Comparison of ENCODE assay signal across 13 cellular contexts in genomic region chr7:44063547-44063893, GRCh38. TPM values are rescaled to one million over a fixed set of nuclear protein-coding genes. Genes with fewer than 3 reads are reported as not detected.
A peak's percentile ranks its signal among the peaks of the same experiment; 100 is the strongest.
DNase-seq lines count a peak whose midpoint lies in the region; ATAC-seq and TF ChIP-seq lines count a peak whose summit lies in the region.
"Had no signal": no experiment of that assay in that cellular context is flagged by ENCODE, and none has a peak within 500 bp of the region (broad histone marks: within the 10 kb centered on the region; RNA-seq: fewer than 3 reads in every experiment).

No MANE protein-coding gene starts in this region.

- TF ChIP-seq CTCF in C4-2B (conservative IDR thresholded peaks at IDR 0.05) (no peak), activated B cell treated with CpG ODN at 0.5 μM for 24 hours (IDR thresholded peaks at IDR 0.05) (no peak), lower lobe of right lung (IDR thresholded peaks at IDR 0.05) (no peak)

- H3K9me3 ChIP-seq in lower lobe of right lung = no peaks in the 10 kb centered on the region

- peak overlapping the region; percentile 35 for H3K27ac Mint-ChIP-seq in activated B cell treated with CpG ODN at 0.5 μM for 24 hours
- H3K27ac Mint-ChIP-seq in activated T-helper 2 cell treated with anti-CD3 and anti-CD28 coated beads, Interferon-gamma antibody, Interleukin-2, Interleukin-4, amounts not matched to agents 10 μg/mL and 5 μg/mL and 100 μg/mL, durations not matched to agents 14 hours and 24 hours and 36 hours = no peak overlapping the region
- H3K27ac Mint-ChIP-seq: activated T-helper 17 cell treated with anti-CD3 and anti-CD28 coated beads, Interleukin-2, amount 50 U/mL, for 72 hours; T-helper 2 cell treated with Interferon-gamma antibody and Interleukin-4, amounts not matched to agents 5 μg/mL and 100 μg/mL, for 36 hours had no signal

- no peaks in the 10 kb centered on the region for H3K27me3 ChIP-seq in lower lobe of right lung (ENCODE audit: low read depth)

- H3K4me3 Mint-ChIP-seq in activated B cell treated with CpG ODN at 0.5 μM for 24 hours = no peak overlapping the region
- no peak overlapping the region for H3K4me3 Mint-ChIP-seq in activated T-helper 2 cell treated with anti-CD3 and anti-CD28 coated beads, Interferon-gamma antibody, Interleukin-2, Interleukin-4, amounts not matched to agents 10 μg/mL and 5 μg/mL and 100 μg/mL, durations not matched to agents 14 hours and 24 hours and 36 hours (ENCODE audit: low read depth)
- H3K4me3 Mint-ChIP-seq: activated T-helper 17 cell treated with anti-CD3 and anti-CD28 coated beads, Interleukin-2, amount 50 U/mL, for 72 hours; T-helper 2 cell treated with Interferon-gamma antibody and Interleukin-4, amounts not matched to agents 5 μg/mL and 100 μg/mL, for 36 hours had no signal

- DNase-seq in activated B cell treated with CpG ODN at 0.5 μM for 24 hours (peak; percentile 12), lower lobe of right lung (peak; percentile 10), HUDEP-2 (lab: John Stamatoyannopoulos, UW; ENCODE audit: unreplicated experiment in 76 of 76) (no peak)
- DNase-seq in activated T-helper 2 cell treated with anti-CD3 and anti-CD28 coated beads, Interferon-gamma antibody, Interleukin-2, Interleukin-4, amounts not matched to agents 10 μg/mL and 5 μg/mL and 100 μg/mL, durations not matched to agents 14 hours and 24 hours and 36 hours (ENCODE audit: low spot score) = no peak
- DNase-seq: activated CD4-positive, alpha-beta T cell treated with anti-CD3 and anti-CD28 coated beads, Interleukin-2, amount 50 U/mL, for 4 hours; dermis blood vessel endothelial cell; DMS53; Kasumi-1; NCI-H1694 had no signal

- POLR2A ChIA-PET in activated B cell treated with CpG ODN at 0.5 μM for 24 hours (lab: Charles Lee) = interaction anchor here (0.7 to 6.0 kb wide), 3 partner anchors 17 to 19 kb away, joined by 6 to 55 read pairs (median 9); partner anchors contain the start of gene DBNL

- H3K36me3 ChIP-seq in lower lobe of right lung = peaks cover 39% of the 10 kb centered on the region

- peaks cover 48% of the 10 kb centered on the region for H3K36me3 Mint-ChIP-seq in activated B cell treated with CpG ODN at 0.5 μM for 24 hours (ENCODE audit: low read depth)
- H3K36me3 Mint-ChIP-seq in activated T-helper 2 cell treated with anti-CD3 and anti-CD28 coated beads, Interferon-gamma antibody, Interleukin-2, Interleukin-4, amounts not matched to agents 10 μg/mL and 5 μg/mL and 100 μg/mL, durations not matched to agents 14 hours and 24 hours and 36 hours (ENCODE audit: low read depth) = peaks cover 28% of the 10 kb centered on the region

- H3K4me3 ChIP-seq in lower lobe of right lung = no peak overlapping the region

- no peak for ATAC-seq in activated B cell treated with CpG ODN at 0.5 μM for 24 hours (ENCODE audit: low read depth)
- no peak for ATAC-seq in lower lobe of right lung
- ATAC-seq in HG03520 (IDR thresholded peaks at IDR 0.05; ENCODE audit: unreplicated experiment) = no peak
- ATAC-seq: activated T-helper 17 cell treated with anti-CD3 and anti-CD28 coated beads, Interleukin-2, amount 50 U/mL, for 72 hours had no signal

- intact Hi-C loops in activated B cell treated with CpG ODN at 0.5 μM for 24 hours (cut with micrococcal nuclease) (no loop called here), lower lobe of right lung (cut with DNase I) (no loop called here)
- intact Hi-C loops in activated T-helper 2 cell treated with anti-CD3 and anti-CD28 coated beads, Interferon-gamma antibody, Interleukin-2, Interleukin-4, amounts not matched to agents 10 μg/mL and 5 μg/mL and 100 μg/mL, durations not matched to agents 14 hours and 24 hours and 36 hours (cut with micrococcal nuclease) = no loop called here

- peaks cover 69% of the 10 kb centered on the region for H3K4me1 Mint-ChIP-seq in activated B cell treated with CpG ODN at 0.5 μM for 24 hours
- peaks cover 9% of the 10 kb centered on the region for H3K4me1 Mint-ChIP-seq in activated T-helper 2 cell treated with anti-CD3 and anti-CD28 coated beads, Interferon-gamma antibody, Interleukin-2, Interleukin-4, amounts not matched to agents 10 μg/mL and 5 μg/mL and 100 μg/mL, durations not matched to agents 14 hours and 24 hours and 36 hours (ENCODE audit: low read depth)

- H3K4me1 ChIP-seq in lower lobe of right lung = peaks cover 28% of the 10 kb centered on the region

- peak overlapping the region; percentile 42; the same call in 1 of the 2 replicates for H3K27ac ChIP-seq in C4-2B
- no peak overlapping the region for H3K27ac ChIP-seq in lower lobe of right lung

- H3K27me3 Mint-ChIP-seq in activated B cell treated with CpG ODN at 0.5 μM for 24 hours = no peaks in the 10 kb centered on the region
- H3K27me3 Mint-ChIP-seq in activated T-helper 2 cell treated with anti-CD3 and anti-CD28 coated beads, Interferon-gamma antibody, Interleukin-2, Interleukin-4, amounts not matched to agents 10 μg/mL and 5 μg/mL and 100 μg/mL, durations not matched to agents 14 hours and 24 hours and 36 hours (ENCODE audit: low read depth) = no peaks in the 10 kb centered on the region
- H3K27me3 Mint-ChIP-seq: activated T-helper 17 cell treated with anti-CD3 and anti-CD28 coated beads, Interleukin-2, amount 50 U/mL, for 72 hours had no signal

- CTCF ChIA-PET in activated B cell treated with CpG ODN at 0.5 μM for 24 hours (lab: Charles Lee) = interaction anchor here (0.7 kb wide), 1 partner anchor 481 kb away, joined by 3 read pairs; the partner anchor contains the start of gene STK17A

- H3K9me3 Mint-ChIP-seq in activated B cell treated with CpG ODN at 0.5 μM for 24 hours = no peaks in the 10 kb centered on the region
- H3K9me3 Mint-ChIP-seq in activated T-helper 2 cell treated with anti-CD3 and anti-CD28 coated beads, Interferon-gamma antibody, Interleukin-2, Interleukin-4, amounts not matched to agents 10 μg/mL and 5 μg/mL and 100 μg/mL, durations not matched to agents 14 hours and 24 hours and 36 hours = no peaks in the 10 kb centered on the region
- H3K9me3 Mint-ChIP-seq: activated T-helper 17 cell treated with anti-CD3 and anti-CD28 coated beads, Interleukin-2, amount 50 U/mL, for 72 hours; T-helper 2 cell treated with Interferon-gamma antibody and Interleukin-4, amounts not matched to agents 5 μg/mL and 100 μg/mL, for 36 hours had no signal

RNA-seq across cellular contexts. Expression of gene PGAM2, which starts 1.8 kb away (rescaled TPM):
- total RNA-seq in activated B cell treated with CpG ODN at 0.5 μM for 24 hours = 1.1 and 1.2 TPM in 2 replicates
- total RNA-seq in lower lobe of right lung = 0.44 TPM
- total RNA-seq in activated T-helper 2 cell treated with anti-CD3 and anti-CD28 coated beads, Interferon-gamma antibody, Interleukin-2, Interleukin-4, amounts not matched to agents 10 μg/mL and 5 μg/mL and 100 μg/mL, durations not matched to agents 14 hours and 24 hours and 36 hours = 0.67 and 0.73 TPM in 2 replicates

RNA-seq across cellular contexts. Expression of gene POLM, which starts 18.8 kb away (rescaled TPM):
- total RNA-seq in activated B cell treated with CpG ODN at 0.5 μM for 24 hours (53.0 and 69.7 TPM in 2 replicates), lower lobe of right lung (24.2 TPM)
- total RNA-seq in activated T-helper 2 cell treated with anti-CD3 and anti-CD28 coated beads, Interferon-gamma antibody, Interleukin-2, Interleukin-4, amounts not matched to agents 10 μg/mL and 5 μg/mL and 100 μg/mL, durations not matched to agents 14 hours and 24 hours and 36 hours = 36.8 and 42.7 TPM in 2 replicates

RNA-seq across cellular contexts. Expression of gene DBNL, which starts 19.0 kb away (rescaled TPM):
- total RNA-seq in activated B cell treated with CpG ODN at 0.5 μM for 24 hours = 198 and 210 TPM in 2 replicates
- total RNA-seq in lower lobe of right lung = 109 TPM
- 131 and 143 TPM in 2 replicates for total RNA-seq in activated T-helper 2 cell treated with anti-CD3 and anti-CD28 coated beads, Interferon-gamma antibody, Interleukin-2, Interleukin-4, amounts not matched to agents 10 μg/mL and 5 μg/mL and 100 μg/mL, durations not matched to agents 14 hours and 24 hours and 36 hours

RNA-seq across cellular contexts. Expression of gene AEBP1, which starts 40.6 kb away (rescaled TPM):
- total RNA-seq in activated B cell treated with CpG ODN at 0.5 μM for 24 hours (17.4 and 21.7 TPM in 2 replicates), lower lobe of right lung (82.5 TPM)
- total RNA-seq in activated T-helper 2 cell treated with anti-CD3 and anti-CD28 coated beads, Interferon-gamma antibody, Interleukin-2, Interleukin-4, amounts not matched to agents 10 μg/mL and 5 μg/mL and 100 μg/mL, durations not matched to agents 14 hours and 24 hours and 36 hours = 36.4 and 38.7 TPM in 2 replicates

RNA-seq across cellular contexts. Expression of gene POLD2, which starts 59.8 kb away (rescaled TPM):
- total RNA-seq in activated B cell treated with CpG ODN at 0.5 μM for 24 hours (146 and 147 TPM in 2 replicates), lower lobe of right lung (48.3 TPM)
- total RNA-seq in activated T-helper 2 cell treated with anti-CD3 and anti-CD28 coated beads, Interferon-gamma antibody, Interleukin-2, Interleukin-4, amounts not matched to agents 10 μg/mL and 5 μg/mL and 100 μg/mL, durations not matched to agents 14 hours and 24 hours and 36 hours = 205 and 215 TPM in 2 replicates

Comparison
In these comparisons a context has a peak if more than half of its experiments do, and no peak if none do; other contexts are left out.
1. DNase-seq: peak in activated B cell treated with CpG ODN at 0.5 μM for 24 hours (single experiment) and lower lobe of right lung (single experiment); none in HUDEP-2 (0 of 76) and activated T-helper 2 cell treated with anti-CD3 and anti-CD28 coated beads, Interferon-gamma antibody, Interleukin-2, Interleukin-4, amounts not matched to agents 10 μg/mL and 5 μg/mL and 100 μg/mL, durations not matched to agents 14 hours and 24 hours and 36 hours (single experiment).